39 cellular contexts compared by ENCODE assay signal in genomic region chr9:132116583-132116982, GRCh38. TPM values are rescaled to one million over a fixed set of nuclear protein-coding genes. Genes with fewer than 3 reads are reported as not detected.
"Had no signal": no experiment of that assay in that cellular context is flagged by ENCODE, and none has a peak within 500 bp of the region (broad histone marks: within the 10 kb centered on the region; RNA-seq: fewer than 3 reads in every experiment).

No MANE protein-coding gene starts in this region.

- H3K4me1 ChIP-seq: Peyer's patch, SJSA1 had no signal

- DNase-seq: activated B cell treated with CpG ODN at 0.5 μM for 24 hours; activated CD4-positive, alpha-beta memory T cell treated with anti-CD3 and anti-CD28 coated beads for 36 hours; activated CD4-positive, alpha-beta T cell treated with anti-CD3 and anti-CD28 coated beads for 4 hours; activated CD4-positive, alpha-beta T cell treated with anti-CD3 and anti-CD28 coated beads, Interleukin-2, amount 50 U/mL, for 1 hour; activated CD4-positive, CD25-positive, alpha-beta regulatory T cell treated with anti-CD3 and anti-CD28 coated beads, Interleukin-2, amount 50 U/mL, for 72 hours; activated CD8-positive, alpha-beta memory T cell treated with anti-CD3 and anti-CD28 coated beads, Interleukin-2, amount 50 U/mL, for 4 hours; activated gamma-delta T cell treated with Interleukin-2 at 50 U/mL for 16 hours; activated naive CD4-positive, alpha-beta T cell treated with anti-CD3 and anti-CD28 coated beads for 36 hours; activated naive CD8-positive, alpha-beta T cell treated with anti-CD3 and anti-CD28 coated beads, Interleukin-2, amount 50 U/mL, for 24 hours; activated T-cell treated with anti-CD3 and anti-CD28 coated beads for 4 hours; activated T-cell treated with anti-CD3 and anti-CD28 coated beads, Interleukin-2, amount 50 U/mL, for 4 hours; anterior cingulate cortex; central memory CD4-positive, alpha-beta T cell; Kasumi-1; MG63; MV-4-11; NCI-H1092; NCI-H1417 treated with DMSO at 0.1 percent for 48 hours; NCI-H1694 treated with DMSO at 0.1 percent for 48 hours; NCI-H2029; NCI-H2107; NCI-H2171; NCI-H2227 treated with DMSO at 0.1 percent for 48 hours; NCI-H446; NCI-H510A treated with DMSO at 0.1 percent for 48 hours; NCI-H526 treated with DMSO at 0.1 percent for 48 hours; NK-92 treated with Interleukin-12 subunit alpha and Interleukin-12 subunit beta, amount 100 ng/mL, for 24 hours; PC-3; Peyer's patch; RPMI8226; SHP77 treated with DMSO at 0.1 percent for 48 hours; T-cell; T-helper 2 cell; T-helper 9 cell had no signal

- H3K4me3 ChIP-seq: K562, MG63, Peyer's patch, SJSA1 had no signal

- H3K9me3 ChIP-seq: MG63, Peyer's patch, SJSA1 had no signal

- H3K27ac ChIP-seq: Peyer's patch, SJSA1, VCaP had no signal

- H3K36me3 ChIP-seq: MG63, Peyer's patch, SJSA1 had no signal

- ATAC-seq: activated naive CD8-positive, alpha-beta T cell treated with anti-CD3 and anti-CD28 coated beads, Interleukin-2, amount 50 U/mL, for 24 hours; activated T-cell treated with anti-CD3 and anti-CD28 coated beads, Interleukin-2, amount 50 U/mL, for 4 hours; K562; PC-3; SK-N-SH treated with all-trans-retinoic acid at 6 μM for 48 hours; T-cell had no signal

- H3K27me3 ChIP-seq: Peyer's patch had no signal

- FAIRE-seq: colon, K562 had no signal

RNA-seq across cellular contexts. Expression of gene NTNG2, which starts 45.3 kb away (rescaled TPM):
- total RNA-seq: SJSA1 had no signal
